8 cellular contexts compared by ENCODE assay signal in the genomic region with DNA sequence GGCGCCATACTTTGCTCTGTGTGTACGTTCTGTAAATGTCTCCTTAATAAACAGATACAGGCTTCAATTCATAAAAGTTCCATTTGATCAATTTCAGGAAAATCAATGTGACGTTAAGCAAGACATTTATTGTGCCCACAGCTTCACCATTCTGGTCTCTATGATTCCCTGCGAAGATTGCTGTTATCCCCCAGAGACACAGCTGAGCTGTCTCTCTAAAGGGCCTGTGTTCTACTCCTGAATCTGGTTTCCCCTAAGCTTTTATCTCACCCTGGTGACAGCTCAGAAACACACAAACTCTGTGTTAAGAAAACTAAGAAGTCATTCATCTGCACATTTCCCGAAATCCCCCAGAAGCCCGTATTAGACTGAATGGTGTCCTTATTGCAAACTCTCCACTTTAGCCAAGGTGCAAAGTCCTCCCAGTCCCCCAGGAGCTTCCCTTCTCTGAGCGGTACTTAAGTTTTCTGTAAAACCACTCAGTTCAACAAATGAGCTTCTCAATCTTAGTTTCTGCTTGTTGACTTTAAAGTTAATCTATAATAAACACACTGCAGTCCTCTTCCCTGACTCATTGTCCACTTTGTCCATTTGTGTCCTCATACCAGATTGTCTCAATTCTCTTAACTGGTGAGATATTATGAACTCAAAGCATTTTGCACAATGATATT. TPM values are rescaled to one million over a fixed set of nuclear protein-coding genes. Genes with fewer than 3 reads are reported as not detected.
DNase-seq lines count a peak whose midpoint lies in the region; ATAC-seq, FAIRE-seq and TF ChIP-seq lines count a peak whose summit lies in the region.

No MANE protein-coding gene starts in this region.

- no peak overlapping the region for H2AFZ ChIP-seq in HCT116 (ENCODE audit: low read depth, low read length, poor library complexity, severe bottlenecking)

- CTCF ChIA-PET in HCT116 (lab: Charles Lee), result interaction anchor here (0.5 to 1.3 kb wide), 3 partner anchors 9 to 57 kb away, joined by 3 read pairs; no protein-coding TSS in a partner anchor

- peak overlapping the region; percentile 74 to 97 (median 92); a peak in 19 of 20 replicates for H3K4me3 ChIP-seq in BLaER1 treated with 17β-estradiol and CSF1 and Interleukin-3, amounts not matched to agents 10 nM and 100 nM
- H3K4me3 ChIP-seq in HCT116 (replicated peaks in 1 of 2; ENCODE audit: low read depth in 1 of 2, low read length in 2 of 2), result peak overlapping the region; percentile 93 to 99; a peak in 3 of 4 replicates

- no peak for TF ChIP-seq CTCF in HCT116 (IDR thresholded peaks at IDR 0.05 in 2 of 3, conservative IDR thresholded peaks at IDR 0.05 in 1 of 3; ENCODE audit: borderline replicate concordance in 1 of 3, insufficient read depth in 1 of 3, low read depth in 2 of 3, low read length in 2 of 3)

- no peaks in the 10 kb centered on the region for H3K27me3 ChIP-seq in BLaER1 treated with 17β-estradiol and CSF1 and Interleukin-3, amounts not matched to agents 10 nM and 100 nM
- no peaks in the 10 kb centered on the region for H3K27me3 ChIP-seq in HCT116 (ENCODE audit: insufficient read depth, low read length)

- H3K27ac ChIP-seq in BLaER1 treated with 17β-estradiol and CSF1 and Interleukin-3, amounts not matched to agents 10 nM and 100 nM, result peak overlapping the region; percentile 79 to 89 (median 87); a peak in 19 of 22 replicates
- H3K27ac ChIP-seq in HCT116 (ENCODE audit: low read depth, low read length), result no peak overlapping the region

- H3K27ac Mint-ChIP-seq in activated naive CD8-positive, alpha-beta T cell, result peak overlapping the region; percentile 92

- intact Hi-C loops in HCT116 (cut with micrococcal nuclease), result no loop called here

- H3K9ac ChIP-seq in BLaER1 treated with 17β-estradiol and CSF1 and Interleukin-3, amounts not matched to agents 10 nM and 100 nM, result peak overlapping the region; percentile 87 to 96 (median 92); a peak in 21 of 22 replicates
- no peak overlapping the region for H3K9ac ChIP-seq in HCT116 (ENCODE audit: low read length)

- H3K4me2 ChIP-seq in BLaER1 treated with 17β-estradiol and CSF1 and Interleukin-3, amounts not matched to agents 10 nM and 100 nM, result peak overlapping the region; percentile 76 to 97 (median 85)
- peak overlapping the region; percentile 89 for H3K4me2 ChIP-seq in HCT116 (ENCODE audit: low read length)

- BruUV-seq in HCT116 (replicated peaks; lab: Mats Ljungman, UMichigan), result no TSS peak

- RAD21 ChIA-PET in HCT116 (lab: Charles Lee; ENCODE audit: low non-redundant PET in 1 of 2, low total read pairs in 2 of 2, uncharacterized antibody in 2 of 2, unreplicated experiment in 2 of 2), result no interaction called here

- peaks cover 30 to 47% (median 38%) of the 10 kb centered on the region in 10 experiments for H3K4me1 ChIP-seq in BLaER1 treated with 17β-estradiol and CSF1 and Interleukin-3, amounts not matched to agents 10 nM and 100 nM
- H3K4me1 ChIP-seq in HCT116 (ENCODE audit: control insufficient read depth in 1 of 2, insufficient read depth in 2 of 2, low read length in 2 of 2), result peaks cover 7 to 19% of the 10 kb centered on the region in 2 experiments

- H3K4me1 Mint-ChIP-seq in activated naive CD8-positive, alpha-beta T cell (ENCODE audit: low read depth), result peaks cover 45% of the 10 kb centered on the region

- H3K27me3 Mint-ChIP-seq in activated naive CD8-positive, alpha-beta T cell, result no peaks in the 10 kb centered on the region

- H3K79me2 ChIP-seq in HCT116 (ENCODE audit: insufficient read depth, low read length), result peaks cover 35% of the 10 kb centered on the region

- H4K20me1 ChIP-seq in BLaER1 treated with 17β-estradiol and CSF1 and Interleukin-3, amounts not matched to agents 10 nM and 100 nM, result peaks cover 0 to 36% (median 10%) of the 10 kb centered on the region in 11 experiments; a peak in 12 of 22 replicates
- H4K20me1 ChIP-seq in HCT116 (ENCODE audit: insufficient read depth), result 0 out of 2 replicates have a peak, but pooled peaks cover 7% of the 10 kb centered on the region

- ATAC-seq in HCT116, result no peak
- no peak for ATAC-seq in HG03097 (IDR thresholded peaks at IDR 0.05; ENCODE audit: low FRiP score, unreplicated experiment)
- no peak for ATAC-seq in HG03565 (IDR thresholded peaks at IDR 0.05; ENCODE audit: unreplicated experiment)

- TF ChIP-seq RAD21 in HCT116 (IDR thresholded peaks at IDR 0.05; ENCODE audit: low read depth), result no peak

- no peak for TF ChIP-seq POLR2A in HCT116 (IDR thresholded peaks at IDR 0.05; ENCODE audit: borderline replicate concordance, extremely low read depth, insufficient read depth, insufficient read length)

- H3K36me3 ChIP-seq in BLaER1 treated with 17β-estradiol and CSF1 and Interleukin-3, amounts not matched to agents 10 nM and 100 nM, result peaks cover 35 to 56% (median 41%) of the 10 kb centered on the region in 11 experiments
- H3K36me3 ChIP-seq in HCT116 (ENCODE audit: control insufficient read depth in 1 of 2, insufficient read depth in 2 of 2, low read length in 2 of 2), result peaks cover 23 to 24% of the 10 kb centered on the region in 2 experiments; a peak in 3 of 4 replicates

- FAIRE-seq in urothelium cell line (lab: Jason Lieb, UNC), result no peak

- H3K4me3 Mint-ChIP-seq in activated naive CD8-positive, alpha-beta T cell, result peak overlapping the region; percentile 97

- H3K9me3 ChIP-seq in BLaER1 treated with 17β-estradiol and CSF1 and Interleukin-3, amounts not matched to agents 10 nM and 100 nM (replicated peaks in 1 of 11), result no peaks in the 10 kb centered on the region
- H3K9me3 ChIP-seq in HCT116 (ENCODE audit: control insufficient read depth in 1 of 2, insufficient read depth in 1 of 2, low read depth in 1 of 2, low read length in 2 of 2), result no peaks in the 10 kb centered on the region

- POLR2A ChIA-PET in HCT116 (lab: Charles Lee), result no interaction called here

- no peaks in the 10 kb centered on the region for H3K9me2 ChIP-seq in HCT116 (ENCODE audit: insufficient read depth)

- no peaks in the 10 kb centered on the region for H3K9me3 Mint-ChIP-seq in activated naive CD8-positive, alpha-beta T cell (ENCODE audit: low read depth)

- peaks cover 2% of the 10 kb centered on the region for H3K36me3 Mint-ChIP-seq in activated naive CD8-positive, alpha-beta T cell

- DNase-seq in HCT116 (ENCODE audit: low read depth, low spot score), result no peak
- DNase-seq in medulla oblongata (ENCODE audit: extremely low spot score), result peak; percentile 72
- DNase-seq in COLO668 (lab: John Stamatoyannopoulos, UW; ENCODE audit: unreplicated experiment), result no peak
- DNase-seq in urothelium cell line (ENCODE audit: low spot score), result no peak

TF ChIP-seq in HCT116, 20 proteins besides CTCF, POLR2A, EP300 and RAD21:
- no peak for TF ChIP-seq TCF7L2 (IDR thresholded peaks at IDR 0.05; ENCODE audit: borderline replicate concordance, extremely low read depth, insufficient read depth, insufficient read length)
- no peak for TF ChIP-seq SP1 (IDR thresholded peaks at IDR 0.05; ENCODE audit: low read depth)
- peak; percentile 8; the same call in 1 of the 2 replicates for TF ChIP-seq POLR2AphosphoS5 (IDR thresholded peaks at IDR 0.05; ENCODE audit: low read depth, low read length)
- no peak for TF ChIP-seq REST (IDR thresholded peaks at IDR 0.05; ENCODE audit: low read depth)
- no peak for TF ChIP-seq EZH2 (IDR thresholded peaks at IDR 0.05)
- no peak for TF ChIP-seq CBX3 (IDR thresholded peaks at IDR 0.05; ENCODE audit: low read depth)

RNA-seq across cellular contexts. Expression of gene C5orf15, which starts 1.4 kb away (rescaled TPM):
- total RNA-seq in HCT116 (2021; ENCODE audit: unreplicated experiment), result 28.8 TPM
- polyA plus RNA-seq in HCT116 (2012), result 30.9 and 34.8 TPM in 2 replicates

RNA-seq across cellular contexts. Expression of gene VDAC1, which starts 35.0 kb away (rescaled TPM):
- total RNA-seq in HCT116 (2021; ENCODE audit: unreplicated experiment), result 269 TPM
- polyA plus RNA-seq in HCT116 (2012), result 279 and 307 TPM in 2 replicates
